In the genomic region with DNA sequence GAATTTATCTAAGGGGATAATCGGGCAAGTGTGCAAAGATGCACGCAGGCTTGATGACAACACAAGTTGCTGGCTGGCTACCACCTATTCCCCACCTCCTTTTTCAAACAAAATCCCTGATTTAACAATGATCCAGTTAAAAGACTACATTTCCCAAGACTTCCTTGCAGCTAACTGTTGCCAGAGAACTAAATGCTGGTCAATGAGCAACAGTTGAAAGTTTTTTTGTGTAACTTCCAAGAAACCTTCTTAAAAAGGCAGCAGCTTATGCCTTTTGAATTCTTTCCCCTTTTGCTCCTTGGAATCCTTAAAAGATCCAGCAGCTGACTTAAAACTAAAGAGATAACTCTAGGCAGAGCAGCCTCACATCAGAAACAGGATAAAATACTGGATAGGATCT, we compare ENCODE assay signal across 1 cellular context.
TF ChIP-seq lines count a peak whose summit lies in the region.

No MANE protein-coding gene starts in this region.

TF ChIP-seq in IMR-90, 13 proteins besides CTCF, POLR2A, EP300 and RAD21 (continued from another document):
- TF ChIP-seq CEBPB (IDR thresholded peaks at IDR 0.05; ENCODE audit: low read depth, low read length) (no peak), MXI1 (IDR thresholded peaks at IDR 0.05; ENCODE audit: borderline replicate concordance, low read depth, low read length) (no peak)
